Comparison of ENCODE assay signal across 10 cellular contexts in the genomic region with DNA sequence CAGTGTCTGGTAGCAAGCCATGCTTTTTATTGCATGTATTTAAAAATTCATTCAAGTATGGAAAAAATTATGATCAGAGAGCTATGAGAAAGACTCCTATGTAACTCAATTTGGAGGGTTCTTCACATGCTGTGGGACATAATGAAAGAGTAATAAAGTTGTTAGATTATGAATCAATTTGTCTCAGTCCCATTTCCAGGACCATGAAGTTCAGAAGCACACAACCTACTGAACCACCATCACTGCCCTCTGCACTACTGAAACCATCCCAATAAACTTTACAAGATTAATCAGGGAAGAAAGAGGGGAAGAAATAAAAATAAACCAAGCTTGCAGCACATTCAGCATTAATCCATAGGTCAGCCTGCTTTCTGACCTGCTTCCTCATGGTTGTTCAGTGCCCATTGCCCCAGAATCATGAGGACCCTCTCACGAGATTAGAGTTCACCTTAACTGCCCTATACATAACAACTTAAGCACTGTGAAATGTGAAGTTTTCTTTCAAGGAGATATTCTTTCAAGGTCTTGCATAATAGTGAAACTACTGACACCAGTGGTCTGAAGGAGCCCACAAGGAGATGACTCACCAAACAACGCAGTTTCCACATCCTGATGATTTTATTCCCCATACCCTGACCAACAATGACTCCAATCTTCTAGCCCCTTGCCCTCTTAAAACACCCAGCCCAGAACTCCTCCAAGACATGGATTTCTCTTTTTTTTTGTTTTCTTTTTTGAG.
DNase-seq lines count a peak whose midpoint lies in the region; ATAC-seq and TF ChIP-seq lines count a peak whose summit lies in the region.
"Had no signal": no experiment of that assay in that cellular context is flagged by ENCODE, and none has a peak within 500 bp of the region (broad histone marks: within the 10 kb centered on the region; RNA-seq: fewer than 3 reads in every experiment).

No MANE protein-coding gene starts in this region.

- ATAC-seq in mucosa of descending colon = peak; percentile 20

- no peak overlapping the region for H2AFZ ChIP-seq in hepatocyte

- WGBS in hepatocyte (ENCODE audit: low lambda C conversion rate, missing lambda C conversion rate) = 83% methylated on average over 2 of the region's 2 CpGs

- H3K9me2 ChIP-seq in hepatocyte (replicated peaks; ENCODE audit: insufficient read depth) = no peaks in the 10 kb centered on the region
- H3K9me2 ChIP-seq: SK-N-SH had no signal

- TF ChIP-seq CTCF in mucosa of descending colon (IDR thresholded peaks at IDR 0.05) (no peak), hepatocyte (IDR thresholded peaks at IDR 0.05; ENCODE audit: poor library complexity) (no peak)

- H3K9me3 ChIP-seq in adipocyte (ENCODE audit: control insufficient read depth, low read length) (peaks cover 10% of the 10 kb centered on the region), mucosa of descending colon (peaks cover 7% of the 10 kb centered on the region), hepatocyte (ENCODE audit: low read depth) (no peaks in the 10 kb centered on the region)
- H3K9me3 ChIP-seq: SK-N-SH had no signal

- H3K9ac ChIP-seq in adipocyte (ENCODE audit: low read length) = no peak overlapping the region
- H3K9ac ChIP-seq: SK-N-SH had no signal

- H3K36me3 ChIP-seq in adipocyte (ENCODE audit: control insufficient read depth, insufficient read depth, low read length, severe bottlenecking) = no peaks in the 10 kb centered on the region
- no peaks in the 10 kb centered on the region for H3K36me3 ChIP-seq in mucosa of descending colon (ENCODE audit: low read depth)
- no peaks in the 10 kb centered on the region for H3K36me3 ChIP-seq in hepatocyte (replicated peaks; ENCODE audit: insufficient read depth, low read depth)

- H3K79me2 ChIP-seq in hepatocyte = no peaks in the 10 kb centered on the region

- H4K20me1 ChIP-seq in hepatocyte (ENCODE audit: insufficient read depth, poor library complexity, severe bottlenecking) = no peaks in the 10 kb centered on the region

- DNase-seq in GM04504 (ENCODE audit: low read depth) (peak; percentile 10), LoVo (ENCODE audit: low spot score) (peak; percentile 41), adipocyte (ENCODE audit: low read depth) (peak; percentile 12), mucosa of descending colon (no peak), GDM1 (lab: John Stamatoyannopoulos, UW) (no peak), hepatocyte (ENCODE audit: low spot score) (no peak), posterior vena cava (ENCODE audit: low spot score) (no peak)
- DNase-seq in activated CD8-positive, alpha-beta memory T cell treated with anti-CD3 and anti-CD28 coated beads, Interleukin-2, amount 50 U/mL, for 48 hours = no peak
- DNase-seq: activated gamma-delta T cell, SK-N-SH had no signal

- H3K4me1 ChIP-seq in adipocyte (ENCODE audit: control insufficient read depth, insufficient read depth, low read length) (peaks cover 33% of the 10 kb centered on the region), mucosa of descending colon (ENCODE audit: low read depth) (no peaks in the 10 kb centered on the region), hepatocyte (ENCODE audit: insufficient read depth) (no peaks in the 10 kb centered on the region)

- peaks cover 4% of the 10 kb centered on the region for H3K27me3 ChIP-seq in adipocyte (replicated peaks; ENCODE audit: control insufficient read depth, insufficient read depth, low read length)
- H3K27me3 ChIP-seq in hepatocyte = no peaks in the 10 kb centered on the region

- no peak overlapping the region for H3K4me2 ChIP-seq in hepatocyte
- H3K4me2 ChIP-seq: SK-N-SH had no signal

- H3K27ac ChIP-seq in hepatocyte = no peak overlapping the region

- H3K4me3 ChIP-seq in adipocyte (ENCODE audit: low read length) = peak overlapping the region; percentile 21
- H3K4me3 ChIP-seq in mucosa of descending colon = no peak overlapping the region
- no peak overlapping the region for H3K4me3 ChIP-seq in hepatocyte

- intact Hi-C loops in mucosa of descending colon (cut with DNase I, micrococcal nuclease) = no loop called here
- intact Hi-C loops in posterior vena cava (cut with DNase I) = no loop called here

Comparison
In these comparisons a context has a peak if more than half of its experiments do, and no peak if none do; other contexts are left out.
1. DNase-seq: peak in GM04504 (single experiment), LoVo (single experiment) and adipocyte (single experiment); none in mucosa of descending colon (0 of 3), GDM1 (single experiment), hepatocyte (single experiment), activated CD8-positive, alpha-beta memory T cell treated with anti-CD3 and anti-CD28 coated beads, Interleukin-2, amount 50 U/mL, for 48 hours (single experiment) and posterior vena cava (single experiment).